Comparison of ENCODE assay signal across 8 cellular contexts in the genomic region with DNA sequence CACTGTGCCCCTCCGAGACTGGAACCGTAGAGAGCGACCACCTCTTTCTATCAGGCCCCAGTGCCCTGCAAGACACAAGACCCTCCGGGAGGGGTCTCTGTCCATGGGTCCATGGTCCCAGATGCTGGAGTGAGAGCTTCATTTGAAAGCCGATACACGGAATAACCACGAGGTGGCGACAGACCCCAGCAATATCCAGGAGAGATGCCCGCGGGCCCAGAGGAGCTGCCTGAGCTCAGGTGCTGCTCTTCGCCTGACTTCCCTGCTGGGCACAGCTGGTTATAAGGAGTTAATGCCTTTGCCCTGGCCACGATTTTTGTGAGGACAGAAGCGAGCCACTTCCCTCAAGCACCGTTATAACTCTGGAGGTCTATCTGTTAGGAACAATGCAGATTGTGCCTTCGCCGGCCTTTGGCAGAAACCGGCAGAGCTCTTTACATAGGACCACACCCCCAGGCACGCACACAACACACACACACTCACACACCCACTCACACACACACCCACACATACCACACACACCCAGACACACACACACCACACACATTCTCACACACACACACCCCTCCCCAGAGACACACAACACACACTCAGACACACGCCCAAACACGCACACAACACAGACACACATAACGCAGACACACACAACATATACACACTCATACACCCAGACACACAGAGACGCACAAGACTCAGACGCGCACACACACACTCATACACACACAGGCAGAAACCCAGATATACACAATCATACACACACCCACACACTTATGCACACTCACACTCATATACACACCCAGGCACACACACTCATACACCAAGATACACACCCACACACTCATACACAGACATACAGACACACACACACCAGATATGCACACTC.
DNase-seq lines count a peak whose midpoint lies in the region; TF ChIP-seq lines count a peak whose summit lies in the region.

No MANE protein-coding gene starts in this region.

- no peak overlapping the region for H3K4me3 Mint-ChIP-seq in neural crest cell

- H3K27ac Mint-ChIP-seq in neural crest cell (ENCODE audit: unreplicated experiment) = no peak overlapping the region

- no peak overlapping the region for H3K4me2 ChIP-seq in OCI-LY7 (ENCODE audit: low read length)

- TF ChIP-seq CTCF in AG10803 (conservative IDR thresholded peaks at IDR 0.05; ENCODE audit: low read length) (peak; percentile 82), OCI-LY7 (conservative IDR thresholded peaks at IDR 0.05; ENCODE audit: low read length) (peak; percentile 97), esophagus muscularis mucosa (IDR thresholded peaks at IDR 0.05) (peak; percentile 45 to 81 (median 65)), neural crest cell (conservative IDR thresholded peaks at IDR 0.05) (peak; percentile 91), transverse colon (IDR thresholded peaks at IDR 0.05) (peak; percentile 68 to 82 (median 71))

- TF ChIP-seq RAD21 in Ishikawa (IDR thresholded peaks at IDR 0.05; ENCODE audit: low read depth) = peak; percentile 92

- no peaks in the 10 kb centered on the region for H3K9me2 ChIP-seq in OCI-LY7 (ENCODE audit: insufficient read depth, low read length)

- H3K4me1 ChIP-seq in OCI-LY7 (ENCODE audit: insufficient read depth, low read length, poor library complexity, severe bottlenecking) = no peaks in the 10 kb centered on the region
- H3K4me1 ChIP-seq in esophagus muscularis mucosa = no peaks in the 10 kb centered on the region
- H3K4me1 ChIP-seq in transverse colon = peaks cover 0 to 17% (median 8%) of the 10 kb centered on the region in 4 donors

- no peak for TF ChIP-seq POLR2A in esophagus muscularis mucosa (IDR thresholded peaks at IDR 0.05; ENCODE audit: low read depth)
- TF ChIP-seq POLR2A in transverse colon (IDR thresholded peaks at IDR 0.05) = no peak

- peaks cover 12% of the 10 kb centered on the region for H3K27me3 Mint-ChIP-seq in neural crest cell (ENCODE audit: low read depth)

- H3K36me3 ChIP-seq in OCI-LY7 (ENCODE audit: insufficient read depth, low read length) (no peaks in the 10 kb centered on the region), esophagus muscularis mucosa (no peaks in the 10 kb centered on the region), transverse colon (no peaks in the 10 kb centered on the region)

- CTCF ChIA-PET in OCI-LY7 (lab: Charles Lee; ENCODE audit: unreplicated experiment) = interaction anchor here (0.6 to 1.1 kb wide), 5 partner anchors 17 to 813 kb away, joined by 3 to 8 read pairs (median 3); no protein-coding TSS in a partner anchor

- POLR2A ChIA-PET in OCI-LY7 (lab: Charles Lee) = interaction anchor here (0.6 kb wide), 3 partner anchors 71 to 343 kb away, joined by 3 to 8 read pairs (median 5); no protein-coding TSS in a partner anchor

- DNase-seq in AG10803 (ENCODE audit: low read depth) = peak; percentile 45
- peak; percentile 75 for DNase-seq in GM19240 (ENCODE audit: insufficient read length, low spot score)
- DNase-seq in OCI-LY7 (ENCODE audit: low spot score) = peak; percentile 74
- DNase-seq in activated T-cell treated with anti-CD3 and anti-CD28 coated beads for 4 hours = peak; percentile 40
- DNase-seq in esophagus muscularis mucosa (ENCODE audit: extremely low spot score) = no peak
- DNase-seq in neural crest cell (ENCODE audit: low read depth, low spot score) = peak; percentile 79
- peak; percentile 75 for DNase-seq in transverse colon

- no peak overlapping the region for H2AFZ ChIP-seq in OCI-LY7 (ENCODE audit: low read length)

- no peaks in the 10 kb centered on the region for H3K36me3 Mint-ChIP-seq in neural crest cell (ENCODE audit: low read depth)

- H3K27me3 ChIP-seq in esophagus muscularis mucosa (peaks cover 0 to 58% (median 0%) of the 10 kb centered on the region in 4 donors), transverse colon (no peaks in the 10 kb centered on the region)

- H3K9me3 ChIP-seq in OCI-LY7 (ENCODE audit: low read length) (no peaks in the 10 kb centered on the region), esophagus muscularis mucosa (no peaks in the 10 kb centered on the region), transverse colon (no peaks in the 10 kb centered on the region)

- no peaks in the 10 kb centered on the region for H3K79me2 ChIP-seq in OCI-LY7 (ENCODE audit: insufficient read depth, low read depth, low read length)

- no peaks in the 10 kb centered on the region for H3K9me3 Mint-ChIP-seq in neural crest cell

- H3K27ac ChIP-seq in OCI-LY7 (ENCODE audit: low read depth, low read length, poor library complexity, severe bottlenecking) = no peak overlapping the region
- H3K27ac ChIP-seq in esophagus muscularis mucosa (replicated peaks in 1 of 4) = no peak overlapping the region
- H3K27ac ChIP-seq in transverse colon = no peak overlapping the region

- intact Hi-C loops in OCI-LY7 (cut with micrococcal nuclease; ENCODE audit: unreplicated experiment) = loop anchor here (10.0 kb wide), 1 partner anchor 598 kb away; no protein-coding TSS in a partner anchor
- intact Hi-C loops in esophagus muscularis mucosa (cut with DNase I) = no loop called here
- intact Hi-C loops in transverse colon (cut with DNase I; ENCODE audit: low total_unique reads) = no loop called here

- H3K4me1 Mint-ChIP-seq in neural crest cell = peaks cover 6% of the 10 kb centered on the region

- TF ChIP-seq EP300 in Ishikawa (IDR thresholded peaks at IDR 0.05; ENCODE audit: borderline replicate concordance) (no peak), esophagus muscularis mucosa (IDR thresholded peaks at IDR 0.05) (no peak), transverse colon (IDR thresholded peaks at IDR 0.05; ENCODE audit: low read depth) (no peak)

- H4K20me1 ChIP-seq in OCI-LY7 (ENCODE audit: insufficient read depth, low read length) = no peaks in the 10 kb centered on the region

- BruUV-seq in OCI-LY7 (replicated peaks; lab: Mats Ljungman, UMichigan) = no TSS peak

- in situ Hi-C loops in transverse colon (cut with MboI; ENCODE audit: low pct_ligation_motif_present in 1 of 4, low pct_unique_long_range_greater_than_20kb in 1 of 4, low sequenced_read_pairs in 3 of 4) = loop anchor here (10.0 to 25.0 kb wide), 6 partner anchors 168 to 805 kb away; a partner anchor contains a TSS

- WGBS in esophagus muscularis mucosa = 54% methylated on average over 19 of the region's 24 CpGs
- 39% methylated on average over 24 of the region's 24 CpGs; no CpG with 5 or more reads in 1 of the 2 donors for WGBS in transverse colon (ENCODE audit: low coverage in 1 of 2), 2 donors

- no peak overlapping the region for H3K4me3 ChIP-seq in AG10803 (ENCODE audit: low read length)
- H3K4me3 ChIP-seq in OCI-LY7 (ENCODE audit: low read depth, low read length, poor library complexity, severe bottlenecking) = no peak overlapping the region
- H3K4me3 ChIP-seq in esophagus muscularis mucosa = no peak overlapping the region
- no peak overlapping the region for H3K4me3 ChIP-seq in transverse colon

TF ChIP-seq in Ishikawa, 13 proteins besides CTCF, POLR2A, EP300 and RAD21:
- TF ChIP-seq TAF1 (IDR thresholded peaks at IDR 0.05; ENCODE audit: low read depth) (no peak), CREB1 (IDR thresholded peaks at IDR 0.05; ENCODE audit: low read depth) (no peak), TCF12 (IDR thresholded peaks at IDR 0.05; ENCODE audit: low read depth) (no peak), YY1 (IDR thresholded peaks at IDR 0.05; ENCODE audit: low read depth) (no peak), NFIC (IDR thresholded peaks at IDR 0.05) (no peak), CEBPB (IDR thresholded peaks at IDR 0.05) (no peak), ZBTB7A (IDR thresholded peaks at IDR 0.05; ENCODE audit: low read depth) (no peak)
- TF ChIP-seq, protein P1, sequence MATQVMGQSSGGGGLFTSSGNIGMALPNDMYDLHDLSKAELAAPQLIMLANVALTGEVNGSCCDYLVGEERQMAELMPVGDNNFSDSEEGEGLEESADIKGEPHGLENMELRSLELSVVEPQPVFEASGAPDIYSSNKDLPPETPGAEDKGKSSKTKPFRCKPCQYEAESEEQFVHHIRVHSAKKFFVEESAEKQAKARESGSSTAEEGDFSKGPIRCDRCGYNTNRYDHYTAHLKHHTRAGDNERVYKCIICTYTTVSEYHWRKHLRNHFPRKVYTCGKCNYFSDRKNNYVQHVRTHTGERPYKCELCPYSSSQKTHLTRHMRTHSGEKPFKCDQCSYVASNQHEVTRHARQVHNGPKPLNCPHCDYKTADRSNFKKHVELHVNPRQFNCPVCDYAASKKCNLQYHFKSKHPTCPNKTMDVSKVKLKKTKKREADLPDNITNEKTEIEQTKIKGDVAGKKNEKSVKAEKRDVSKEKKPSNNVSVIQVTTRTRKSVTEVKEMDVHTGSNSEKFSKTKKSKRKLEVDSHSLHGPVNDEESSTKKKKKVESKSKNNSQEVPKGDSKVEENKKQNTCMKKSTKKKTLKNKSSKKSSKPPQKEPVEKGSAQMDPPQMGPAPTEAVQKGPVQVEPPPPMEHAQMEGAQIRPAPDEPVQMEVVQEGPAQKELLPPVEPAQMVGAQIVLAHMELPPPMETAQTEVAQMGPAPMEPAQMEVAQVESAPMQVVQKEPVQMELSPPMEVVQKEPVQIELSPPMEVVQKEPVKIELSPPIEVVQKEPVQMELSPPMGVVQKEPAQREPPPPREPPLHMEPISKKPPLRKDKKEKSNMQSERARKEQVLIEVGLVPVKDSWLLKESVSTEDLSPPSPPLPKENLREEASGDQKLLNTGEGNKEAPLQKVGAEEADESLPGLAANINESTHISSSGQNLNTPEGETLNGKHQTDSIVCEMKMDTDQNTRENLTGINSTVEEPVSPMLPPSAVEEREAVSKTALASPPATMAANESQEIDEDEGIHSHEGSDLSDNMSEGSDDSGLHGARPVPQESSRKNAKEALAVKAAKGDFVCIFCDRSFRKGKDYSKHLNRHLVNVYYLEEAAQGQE (IDR thresholded peaks at IDR 0.05; ENCODE audit: low read depth) = no peak
- TF ChIP-seq, protein P2, sequence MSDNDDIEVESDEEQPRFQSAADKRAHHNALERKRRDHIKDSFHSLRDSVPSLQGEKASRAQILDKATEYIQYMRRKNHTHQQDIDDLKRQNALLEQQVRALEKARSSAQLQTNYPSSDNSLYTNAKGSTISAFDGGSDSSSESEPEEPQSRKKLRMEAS (IDR thresholded peaks at IDR 0.05) = no peak
